Comparison of ENCODE assay signal across 20 cellular contexts in genomic region chr22:35170716-35171697, GRCh38.
DNase-seq lines count a peak whose midpoint lies in the region; ATAC-seq and TF ChIP-seq lines count a peak whose summit lies in the region.
"Had no signal": no experiment of that assay in that cellular context is flagged by ENCODE, and none has a peak within 500 bp of the region (broad histone marks: within the 10 kb centered on the region; RNA-seq: fewer than 3 reads in every experiment).

No MANE protein-coding gene starts in this region.

- no peaks in the 10 kb centered on the region for H3K4me1 Mint-ChIP-seq in activated T-helper 1 cell treated with anti-CD3 and anti-CD28 coated beads, Interleukin-12 subunit alpha, Interleukin-12 subunit beta, Interleukin-2, Interleukin-4 antibody, amounts not matched to agents 30 ng/mL and 10 ng/mL and 1 ng/mL, durations not matched to agents 14 hours and 24 hours and 36 hours (ENCODE audit: low read depth)
- H3K4me1 Mint-ChIP-seq: CD4-positive, alpha-beta memory T cell had no signal

- TF ChIP-seq EP300 in esophagus muscularis mucosa (IDR thresholded peaks at IDR 0.05): no peak

- peaks cover 6% of the 10 kb centered on the region for H3K27me3 Mint-ChIP-seq in activated T-helper 1 cell treated with anti-CD3 and anti-CD28 coated beads, Interleukin-12 subunit alpha, Interleukin-12 subunit beta, Interleukin-2, Interleukin-4 antibody, amounts not matched to agents 30 ng/mL and 10 ng/mL and 1 ng/mL, durations not matched to agents 14 hours and 24 hours and 36 hours (ENCODE audit: insufficient read depth)

- no peaks in the 10 kb centered on the region for H3K9me3 Mint-ChIP-seq in activated T-helper 1 cell treated with anti-CD3 and anti-CD28 coated beads, Interleukin-12 subunit alpha, Interleukin-12 subunit beta, Interleukin-2, Interleukin-4 antibody, amounts not matched to agents 30 ng/mL and 10 ng/mL and 1 ng/mL, durations not matched to agents 14 hours and 24 hours and 36 hours

- H3K36me3 Mint-ChIP-seq in activated T-helper 1 cell treated with anti-CD3 and anti-CD28 coated beads, Interleukin-12 subunit alpha, Interleukin-12 subunit beta, Interleukin-2, Interleukin-4 antibody, amounts not matched to agents 30 ng/mL and 10 ng/mL and 1 ng/mL, durations not matched to agents 14 hours and 24 hours and 36 hours (ENCODE audit: low read depth): no peaks in the 10 kb centered on the region
- H3K36me3 Mint-ChIP-seq: CD4-positive, alpha-beta memory T cell had no signal

- TF ChIP-seq POLR2A in esophagus muscularis mucosa (IDR thresholded peaks at IDR 0.05; ENCODE audit: low read depth): no peak

- no peak overlapping the region for H3K9ac ChIP-seq in colonic mucosa (ENCODE audit: low read depth in 2 of 2, low read length in 2 of 2)

- H3K27ac ChIP-seq in esophagus muscularis mucosa (replicated peaks in 1 of 4) (no peak overlapping the region), upper lobe of right lung (no peak overlapping the region), colonic mucosa (no peak overlapping the region)
- H3K27ac ChIP-seq: HL-60 had no signal

- no peak overlapping the region for H3K27ac Mint-ChIP-seq in activated T-helper 1 cell treated with anti-CD3 and anti-CD28 coated beads, Interleukin-12 subunit alpha, Interleukin-12 subunit beta, Interleukin-2, Interleukin-4 antibody, amounts not matched to agents 30 ng/mL and 10 ng/mL and 1 ng/mL, durations not matched to agents 14 hours and 24 hours and 36 hours
- H3K27ac Mint-ChIP-seq: CD4-positive, alpha-beta memory T cell had no signal

- H3K27me3 ChIP-seq in esophagus muscularis mucosa: peaks cover 0 to 39% (median 0%) of the 10 kb centered on the region in 4 donors
- H3K27me3 ChIP-seq in upper lobe of right lung: no peaks in the 10 kb centered on the region
- no peaks in the 10 kb centered on the region for H3K27me3 ChIP-seq in colonic mucosa

- H3K4me3 Mint-ChIP-seq in activated T-helper 1 cell treated with anti-CD3 and anti-CD28 coated beads, Interleukin-12 subunit alpha, Interleukin-12 subunit beta, Interleukin-2, Interleukin-4 antibody, amounts not matched to agents 30 ng/mL and 10 ng/mL and 1 ng/mL, durations not matched to agents 14 hours and 24 hours and 36 hours: no peak overlapping the region
- H3K4me3 Mint-ChIP-seq: CD4-positive, alpha-beta memory T cell had no signal

- ATAC-seq in upper lobe of right lung (no peak), HG03439 (IDR thresholded peaks at IDR 0.05; ENCODE audit: unreplicated experiment) (no peak)

- H3K9me3 ChIP-seq in esophagus muscularis mucosa: peaks cover 0 to 4% (median 0%) of the 10 kb centered on the region in 4 donors
- H3K9me3 ChIP-seq in upper lobe of right lung: no peaks in the 10 kb centered on the region
- no peaks in the 10 kb centered on the region for H3K9me3 ChIP-seq in colonic mucosa

- DNase-seq in NCI-H345 (lab: John Stamatoyannopoulos, UW) (peak; percentile 0), NCI-H345 treated with DMSO at 0.1 percent for 48 hours (lab: John Stamatoyannopoulos, UW; ENCODE audit: unreplicated experiment) (no peak), NCI-H82 treated with DMSO at 0.1 percent for 48 hours (lab: John Stamatoyannopoulos, UW; ENCODE audit: unreplicated experiment) (peak; percentile 88), esophagus muscularis mucosa (ENCODE audit: extremely low spot score) (peak; percentile 89), upper lobe of right lung (peak; percentile 5), colonic mucosa (no peak)
- no peak for DNase-seq in activated T-helper 1 cell treated with anti-CD3 and anti-CD28 coated beads, Interleukin-12 subunit alpha, Interleukin-12 subunit beta, Interleukin-2, Interleukin-4 antibody, amounts not matched to agents 30 ng/mL and 10 ng/mL and 1 ng/mL, durations not matched to agents 14 hours and 24 hours and 36 hours (ENCODE audit: low spot score)
- DNase-seq: 8988T; Calu3; CD4-positive, alpha-beta memory T cell; DMS53; H7; NCI-H1417 treated with DMSO at 0.1 percent for 48 hours; NCI-H1930; NCI-H526; NK-92 treated with Interleukin-12 subunit alpha and Interleukin-12 subunit beta, amount 100 ng/mL, for 24 hours; OCI-M1; SIG-M5 had no signal

- TF ChIP-seq CTCF in esophagus muscularis mucosa (IDR thresholded peaks at IDR 0.05): no peak
- TF ChIP-seq CTCF in upper lobe of right lung (IDR thresholded peaks at IDR 0.05): no peak
- no peak for TF ChIP-seq CTCF in colonic mucosa (IDR thresholded peaks at IDR 0.05)

- H3K36me3 ChIP-seq in esophagus muscularis mucosa (no peaks in the 10 kb centered on the region), upper lobe of right lung (no peaks in the 10 kb centered on the region), colonic mucosa (no peaks in the 10 kb centered on the region)

- H3K4me3 ChIP-seq in esophagus muscularis mucosa (no peak overlapping the region), upper lobe of right lung (no peak overlapping the region), colonic mucosa (no peak overlapping the region)

- no peaks in the 10 kb centered on the region for H3K4me1 ChIP-seq in esophagus muscularis mucosa
- no peaks in the 10 kb centered on the region for H3K4me1 ChIP-seq in upper lobe of right lung
- H3K4me1 ChIP-seq in colonic mucosa: no peaks in the 10 kb centered on the region

- 69% methylated on average over 11 of the region's 11 CpGs for WGBS in esophagus muscularis mucosa

- intact Hi-C loops in esophagus muscularis mucosa (cut with DNase I) (no loop called here), upper lobe of right lung (cut with DNase I) (no loop called here), colonic mucosa (cut with DNase I) (no loop called here)
- intact Hi-C loops in activated T-helper 1 cell treated with anti-CD3 and anti-CD28 coated beads, Interleukin-12 subunit alpha, Interleukin-12 subunit beta, Interleukin-2, Interleukin-4 antibody, amounts not matched to agents 30 ng/mL and 10 ng/mL and 1 ng/mL, durations not matched to agents 14 hours and 24 hours and 36 hours (cut with micrococcal nuclease): no loop called here

Comparison
In these comparisons a context has a peak if more than half of its experiments do, and no peak if none do; other contexts are left out.
1. DNase-seq: peak in NCI-H345 (single experiment), NCI-H82 treated with DMSO at 0.1 percent for 48 hours (single experiment), esophagus muscularis mucosa (single experiment) and upper lobe of right lung (single experiment); none in NCI-H345 treated with DMSO at 0.1 percent for 48 hours (single experiment), colonic mucosa (single experiment) and activated T-helper 1 cell treated with anti-CD3 and anti-CD28 coated beads, Interleukin-12 subunit alpha, Interleukin-12 subunit beta, Interleukin-2, Interleukin-4 antibody, amounts not matched to agents 30 ng/mL and 10 ng/mL and 1 ng/mL, durations not matched to agents 14 hours and 24 hours and 36 hours (single experiment).